ENCODE assay signal across 8 cellular contexts in the genomic region with DNA sequence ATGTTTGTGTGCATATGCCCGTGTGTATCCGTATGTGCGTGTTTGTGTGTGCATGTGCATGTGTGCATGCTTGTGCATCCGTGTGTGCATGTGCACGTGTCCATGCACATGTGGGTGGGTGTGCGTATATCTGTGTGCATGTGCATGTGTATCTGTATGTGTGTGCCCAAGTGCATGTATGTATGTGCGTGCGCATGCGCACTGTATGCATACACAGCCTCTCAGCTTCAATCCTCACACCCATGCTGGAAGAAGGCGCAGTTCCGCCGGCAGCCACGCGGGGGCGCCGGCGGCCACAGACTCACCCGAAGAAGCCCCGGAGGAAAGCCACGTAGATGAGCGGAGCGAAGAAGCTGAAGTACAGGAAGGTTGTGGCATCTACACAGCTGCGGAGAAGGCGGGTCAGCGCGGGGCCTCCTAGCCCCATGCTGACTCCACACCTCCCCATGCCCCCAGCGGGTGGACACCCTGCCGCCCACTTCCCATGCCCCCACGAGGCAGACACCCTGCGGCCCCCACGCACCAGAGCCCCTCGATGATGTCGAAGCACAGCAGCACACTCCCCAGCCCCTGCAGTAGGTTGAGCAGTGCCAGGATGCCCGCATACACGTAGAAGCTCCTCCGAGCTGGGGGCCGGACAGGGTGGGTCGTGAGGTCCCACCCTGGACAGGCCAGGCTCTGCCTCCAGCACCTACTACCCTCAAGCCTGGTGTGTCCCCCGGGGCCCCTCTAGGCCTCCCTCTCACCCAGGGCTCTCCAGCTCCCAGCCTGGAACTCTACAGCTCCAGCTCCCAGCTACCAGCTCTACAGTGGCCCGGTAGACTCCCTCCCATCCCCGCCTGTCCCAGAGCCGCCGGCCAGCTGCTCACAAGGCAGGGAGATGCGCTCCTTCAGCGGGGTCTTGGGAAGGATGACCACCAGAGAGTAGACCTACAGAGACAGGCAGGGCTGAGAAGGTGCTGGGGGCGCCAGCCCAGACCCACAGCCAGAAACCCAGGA. TPM values are rescaled to one million over a fixed set of nuclear protein-coding genes. Genes with fewer than 3 reads are reported as not detected.
A peak's percentile ranks its signal among the peaks of the same experiment; 100 is the strongest.
DNase-seq lines count a peak whose midpoint lies in the region; ATAC-seq and TF ChIP-seq lines count a peak whose summit lies in the region.

No MANE protein-coding gene starts in this region.

- peak; percentile 99 for TF ChIP-seq CTCF in GM12873 (IDR thresholded peaks at IDR 0.05; ENCODE audit: insufficient read depth, low read depth, low read length, missing control alignments)
- peak; percentile 91 to 99 (median 98) for TF ChIP-seq CTCF in prostate gland (IDR thresholded peaks at IDR 0.05)
- TF ChIP-seq CTCF in vagina (IDR thresholded peaks at IDR 0.05): peak; percentile 89 to 96 (median 92)

- H3K4me3 ChIP-seq in prostate gland: no peak overlapping the region
- peak overlapping the region in 1 of 2 donors; percentile 10 for H3K4me3 ChIP-seq in vagina

- H3K9me3 ChIP-seq in prostate gland (no peaks in the 10 kb centered on the region), vagina (no peaks in the 10 kb centered on the region)

- H3K27me3 Mint-ChIP-seq in activated naive CD8-positive, alpha-beta T cell: no peaks in the 10 kb centered on the region

- no peaks in the 10 kb centered on the region for H3K27me3 ChIP-seq in prostate gland (replicated peaks; ENCODE audit: insufficient read depth)
- no peaks in the 10 kb centered on the region for H3K27me3 ChIP-seq in vagina

- peaks cover 5 to 11% of the 10 kb centered on the region in 2 donors for H3K36me3 ChIP-seq in prostate gland
- peaks cover 0 to 44% of the 10 kb centered on the region in 2 donors for H3K36me3 ChIP-seq in vagina

- no peak overlapping the region for H3K4me3 Mint-ChIP-seq in activated naive CD8-positive, alpha-beta T cell

- no peaks in the 10 kb centered on the region for H3K9me3 Mint-ChIP-seq in activated naive CD8-positive, alpha-beta T cell (ENCODE audit: low read depth)

- WGBS in prostate gland: 44% methylated on average over 40 of the region's 46 CpGs

- H3K4me1 ChIP-seq in prostate gland (replicated peaks) (no peaks in the 10 kb centered on the region), vagina (peaks cover 16% of the 10 kb centered on the region)

- peaks cover 5% of the 10 kb centered on the region for H3K4me1 Mint-ChIP-seq in activated naive CD8-positive, alpha-beta T cell (ENCODE audit: low read depth)

- H3K27ac ChIP-seq in prostate gland (no peak overlapping the region), vagina (no peak overlapping the region)

- peaks cover 2% of the 10 kb centered on the region for H3K36me3 Mint-ChIP-seq in activated naive CD8-positive, alpha-beta T cell

- intact Hi-C loops in head of caudate nucleus (cut with DNase I): no loop called here
- intact Hi-C loops in prostate gland (cut with DNase I): loop anchor here (5.0 to 10.0 kb wide), 3 partner anchors 250 to 1030 kb away; partner anchors contain the start of gene MGLL
- intact Hi-C loops in vagina (cut with DNase I): loop anchor here (10.0 kb wide), 1 partner anchor 250 kb away; the partner anchor contains the start of gene MGLL

- peak; percentile 76 for ATAC-seq in HG02798 (IDR thresholded peaks at IDR 0.05; ENCODE audit: poor library complexity, unreplicated experiment)

- TF ChIP-seq POLR2A in prostate gland (IDR thresholded peaks at IDR 0.05) (no peak), vagina (IDR thresholded peaks at IDR 0.05) (no peak)

- DNase-seq in NCI-H1436 (lab: John Stamatoyannopoulos, UW): peak; percentile 87
- peak; percentile 35 to 74 for DNase-seq in SW 1271 (lab: John Stamatoyannopoulos, UW)
- peak; percentile 77 to 94 (median 88) for DNase-seq in head of caudate nucleus
- DNase-seq in prostate gland (ENCODE audit: low spot score): peak; percentile 87
- no peak for DNase-seq in vagina (ENCODE audit: extremely low spot score in 2 of 2)

- peak overlapping the region; percentile 51 for H3K27ac Mint-ChIP-seq in activated naive CD8-positive, alpha-beta T cell

RNA-seq across cellular contexts. Expression of gene TPRA1, which starts 15.4 kb away (rescaled TPM):
- total RNA-seq in prostate gland (10 to 100 TPM; 46.6 to 73.1 TPM), vagina (54.0 TPM)

RNA-seq across cellular contexts. Expression of gene MCM2, which starts 23.0 kb away (rescaled TPM):
- total RNA-seq in prostate gland (10 to 100 TPM; 30.9 to 34.7 TPM), vagina (19.4 TPM)

RNA-seq across cellular contexts. Expression of gene PODXL2, which starts 53.8 kb away (rescaled TPM):
- total RNA-seq in prostate gland (10 to 100 TPM; 63.9 to 73.7 TPM), vagina (2.9 TPM)

Comparison
In these comparisons a context has a peak if more than half of its experiments do, and no peak if none do; other contexts are left out.
1. DNase-seq: peak in NCI-H1436 (single experiment), SW 1271 (2 of 2), head of caudate nucleus (42 of 42) and prostate gland (single experiment); none in vagina (0 of 2).
2. RNA of gene PODXL2, which starts 53.8 kb away (total RNA-seq): 63.9 to 73.7 TPM in prostate gland; 2.9 TPM in vagina (single experiment); every median in the first group is over 10 times any median in the second.
3. Peak in every context shown above with its lines, with median percentiles within 50 percentile points of each other: CTCF ChIP-seq.